Comparison of ENCODE assay signal across 8 cellular contexts in genomic region chr17:77451271-77451893, GRCh38.
A peak's percentile ranks its signal among the peaks of the same experiment; 100 is the strongest.
DNase-seq lines count a peak whose midpoint lies in the region; ATAC-seq and TF ChIP-seq lines count a peak whose summit lies in the region.

No MANE protein-coding gene starts in this region.

- peak overlapping the region; percentile 98 to 100 (median 99) for H3K27ac Mint-ChIP-seq in CD4-positive, CD25-positive, alpha-beta regulatory T cell
- H3K27ac Mint-ChIP-seq in activated naive CD4-positive, alpha-beta T cell treated with anti-CD3 and anti-CD28 coated beads, Interleukin-2, amount 10 ng/mL, durations not matched to agents 7 days and 5 days = peak overlapping the region; percentile 94

- POLR2A ChIA-PET in HEK293 (lab: Yijun Ruan, JAX) = interaction anchor here (0.6 to 1.8 kb wide), 7 partner anchors 8 to 507 kb away, joined by 3 to 6 read pairs (median 4); partner anchors contain the start of gene TNRC6C
- POLR2A ChIA-PET in PC-3 (lab: Charles Lee; ENCODE audit: unreplicated experiment) = no interaction called here

- TF ChIP-seq CTCF in HEK293 (tag by site-specific recombination; IDR thresholded peaks at IDR 0.05) = no peak
- no peak for TF ChIP-seq CTCF in PC-3 (conservative IDR thresholded peaks at IDR 0.05; ENCODE audit: low read depth, low read length)

- BruUV-seq in PC-3 (replicated peaks; lab: Mats Ljungman, UMichigan) = no TSS peak

- no peaks in the 10 kb centered on the region for H3K36me3 ChIP-seq in CD4-positive, CD25-positive, alpha-beta regulatory T cell (ENCODE audit: control insufficient read depth, insufficient read depth, low read length)
- H3K36me3 ChIP-seq in HEK293 (ENCODE audit: control insufficient read depth in 2 of 2, insufficient read depth in 1 of 2, low read length in 2 of 2) (no peaks in the 10 kb centered on the region), PC-3 (ENCODE audit: low read depth, low read length) (peaks cover 9% of the 10 kb centered on the region; the same call in 1 of the 2 replicates)

- H3F3A ChIP-seq in PC-3 (ENCODE audit: low read length, unreplicated experiment) = no peaks in the 10 kb centered on the region

- H3K27me3 Mint-ChIP-seq in CD4-positive, CD25-positive, alpha-beta regulatory T cell = no peaks in the 10 kb centered on the region
- H3K27me3 Mint-ChIP-seq in activated naive CD4-positive, alpha-beta T cell treated with anti-CD3 and anti-CD28 coated beads, Interleukin-2, amount 10 ng/mL, durations not matched to agents 7 days and 5 days = no peaks in the 10 kb centered on the region

- intact Hi-C loops in PC-3 (cut with micrococcal nuclease) = no loop called here
- intact Hi-C loops in head of caudate nucleus (cut with DNase I) = no loop called here

- H3K9me2 ChIP-seq in PC-3 (replicated peaks; ENCODE audit: low read length) = no peaks in the 10 kb centered on the region

- ATAC-seq in CD4-positive, CD25-positive, alpha-beta regulatory T cell (ENCODE audit: low read depth in 2 of 2) = peak; percentile 61 to 62
- ATAC-seq in PC-3 (peak; percentile 10; the same call in 1 of the 2 replicates), GM18868 (IDR thresholded peaks at IDR 0.05; ENCODE audit: unreplicated experiment) (no peak), HG03139 (IDR thresholded peaks at IDR 0.05; ENCODE audit: unreplicated experiment) (no peak)

- peaks cover 83% of the 10 kb centered on the region for H3K4me1 ChIP-seq in CD4-positive, CD25-positive, alpha-beta regulatory T cell (ENCODE audit: control insufficient read depth, insufficient read depth, low read length, poor library complexity, severe bottlenecking)
- H3K4me1 ChIP-seq in HEK293 (ENCODE audit: control insufficient read depth, insufficient read depth, low read length) (peaks cover 10% of the 10 kb centered on the region), PC-3 (ENCODE audit: insufficient read depth, low read length) (peaks cover 19% of the 10 kb centered on the region)

- no peak overlapping the region for H3K9ac ChIP-seq in PC-3 (ENCODE audit: low read length)

- H3K4me1 Mint-ChIP-seq in CD4-positive, CD25-positive, alpha-beta regulatory T cell = peaks cover 0 to 56% (median 37%) of the 10 kb centered on the region in 4 donors
- H3K4me1 Mint-ChIP-seq in activated naive CD4-positive, alpha-beta T cell treated with anti-CD3 and anti-CD28 coated beads, Interleukin-2, amount 10 ng/mL, durations not matched to agents 7 days and 5 days = peaks cover 62% of the 10 kb centered on the region

- H3K4me2 ChIP-seq in PC-3 (ENCODE audit: low read length) = no peak overlapping the region

- H3K9me3 ChIP-seq in CD4-positive, CD25-positive, alpha-beta regulatory T cell (ENCODE audit: control insufficient read depth in 2 of 2, low read length in 2 of 2) = no peaks in the 10 kb centered on the region
- H3K9me3 ChIP-seq in HEK293 (ENCODE audit: control insufficient read depth, insufficient read depth, low read depth, low read length) (no peaks in the 10 kb centered on the region), PC-3 (ENCODE audit: low read length) (no peaks in the 10 kb centered on the region)

- no peak overlapping the region for H2AFZ ChIP-seq in PC-3 (ENCODE audit: low read length)

- peaks cover 35% of the 10 kb centered on the region; the same call in 1 of the 2 replicates for H4K20me1 ChIP-seq in PC-3 (ENCODE audit: low read length)

- CTCF ChIA-PET in HEK293 (lab: Yijun Ruan, JAX) (interaction anchor here (0.6 to 2.2 kb wide), 10 partner anchors 21 to 364 kb away, joined by 3 to 16 read pairs (median 3); no protein-coding TSS in a partner anchor), PC-3 (lab: Charles Lee) (no interaction called here)
- CTCF ChIA-PET in activated naive CD4-positive, alpha-beta T cell treated with anti-CD3 and anti-CD28 coated beads, Interleukin-2, amount 10 ng/mL, durations not matched to agents 7 days and 5 days (lab: Charles Lee) = interaction anchor here (0.9 to 3.9 kb wide), 9 partner anchors 9 to 120 kb away, joined by 3 to 21 read pairs (median 4); no protein-coding TSS in a partner anchor

- H3K27ac ChIP-seq in CD4-positive, CD25-positive, alpha-beta regulatory T cell (ENCODE audit: insufficient read depth, low read length, poor library complexity, severe bottlenecking) = peak overlapping the region; percentile 91
- H3K27ac ChIP-seq in HEK293 (ENCODE audit: extremely low read depth, low read depth, low read length) = peak overlapping the region; percentile 63; the same call in 1 of the 2 replicates
- no peak overlapping the region for H3K27ac ChIP-seq in PC-3 (ENCODE audit: low read length)

- peak; percentile 73 to 81 (median 73) for DNase-seq in CD4-positive, CD25-positive, alpha-beta regulatory T cell
- DNase-seq in PC-3 = no peak
- DNase-seq in activated naive CD4-positive, alpha-beta T cell treated with anti-CD3 and anti-CD28 coated beads, Interleukin-2, amount 10 ng/mL, durations not matched to agents 7 days and 5 days = peak; percentile 90
- DNase-seq in head of caudate nucleus = peak; percentile 79 to 96 (median 90)
- peak; percentile 31 to 95 (median 83) for DNase-seq in nucleus accumbens (lab: John Stamatoyannopoulos, UW)

- H3K36me3 Mint-ChIP-seq in CD4-positive, CD25-positive, alpha-beta regulatory T cell = peaks cover 14% of the 10 kb centered on the region
- peaks cover 76% of the 10 kb centered on the region for H3K36me3 Mint-ChIP-seq in activated naive CD4-positive, alpha-beta T cell treated with anti-CD3 and anti-CD28 coated beads, Interleukin-2, amount 10 ng/mL, durations not matched to agents 7 days and 5 days

- peaks cover 92% of the 10 kb centered on the region for H3K79me2 ChIP-seq in PC-3 (ENCODE audit: low read length)

- H3K27me3 ChIP-seq in CD4-positive, CD25-positive, alpha-beta regulatory T cell (ENCODE audit: control insufficient read depth, insufficient read depth, low read length) = no peaks in the 10 kb centered on the region
- no peaks in the 10 kb centered on the region for H3K27me3 ChIP-seq in PC-3 (ENCODE audit: low read length)

- H3K4me3 Mint-ChIP-seq in CD4-positive, CD25-positive, alpha-beta regulatory T cell = peak overlapping the region; percentile 91 to 100 (median 96)
- H3K4me3 Mint-ChIP-seq in activated naive CD4-positive, alpha-beta T cell treated with anti-CD3 and anti-CD28 coated beads, Interleukin-2, amount 10 ng/mL, durations not matched to agents 7 days and 5 days = peak overlapping the region; percentile 100

- peak overlapping the region; percentile 97 for H3K4me3 ChIP-seq in CD4-positive, CD25-positive, alpha-beta regulatory T cell (ENCODE audit: low read depth, low read length)
- H3K4me3 ChIP-seq in HEK293 (ENCODE audit: low read depth, low read length) = peak overlapping the region; percentile 39
- no peak overlapping the region for H3K4me3 ChIP-seq in PC-3 (ENCODE audit: low read length)

- H3K9me3 Mint-ChIP-seq in CD4-positive, CD25-positive, alpha-beta regulatory T cell = no peaks in the 10 kb centered on the region
- H3K9me3 Mint-ChIP-seq in activated naive CD4-positive, alpha-beta T cell treated with anti-CD3 and anti-CD28 coated beads, Interleukin-2, amount 10 ng/mL, durations not matched to agents 7 days and 5 days = no peaks in the 10 kb centered on the region

TF ChIP-seq in HEK293, 187 proteins besides CTCF, POLR2A, EP300 and RAD21 (continues in another document):
- TF ChIP-seq ZNF600 (tag by site-specific recombination; IDR thresholded peaks at IDR 0.05) = peak; percentile 58
- TF ChIP-seq, protein P1, sequence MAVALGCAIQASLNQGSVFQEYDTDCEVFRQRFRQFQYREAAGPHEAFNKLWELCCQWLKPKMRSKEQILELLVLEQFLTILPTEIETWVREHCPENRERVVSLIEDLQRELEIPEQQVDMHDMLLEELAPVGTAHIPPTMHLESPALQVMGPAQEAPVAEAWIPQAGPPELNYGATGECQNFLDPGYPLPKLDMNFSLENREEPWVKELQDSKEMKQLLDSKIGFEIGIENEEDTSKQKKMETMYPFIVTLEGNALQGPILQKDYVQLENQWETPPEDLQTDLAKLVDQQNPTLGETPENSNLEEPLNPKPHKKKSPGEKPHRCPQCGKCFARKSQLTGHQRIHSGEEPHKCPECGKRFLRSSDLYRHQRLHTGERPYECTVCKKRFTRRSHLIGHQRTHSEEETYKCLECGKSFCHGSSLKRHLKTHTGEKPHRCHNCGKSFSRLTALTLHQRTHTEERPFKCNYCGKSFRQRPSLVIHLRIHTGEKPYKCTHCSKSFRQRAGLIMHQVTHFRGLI (tag by site-specific recombination; IDR thresholded peaks at IDR 0.05) = no peak
- TF ChIP-seq ZXDB (tag by site-specific recombination; IDR thresholded peaks at IDR 0.05) = peak; percentile 95
- peak; percentile 35; the same call in 1 of the 2 replicates for TF ChIP-seq PATZ1 (tag by site-specific recombination; IDR thresholded peaks at IDR 0.05)
- peak; percentile 52; the same call in 1 of the 2 replicates for TF ChIP-seq EGR2 (tag by site-specific recombination; IDR thresholded peaks at IDR 0.05; ENCODE audit: low read depth)
- no peak for TF ChIP-seq ZNF37A (tag by site-specific recombination; IDR thresholded peaks at IDR 0.05)
- TF ChIP-seq ZNF76 (tag by site-specific recombination; IDR thresholded peaks at IDR 0.05; ENCODE audit: borderline replicate concordance, low read depth) = 0 out of 2 replicates have a peak, but pooled peaks have one; percentile 54
- TF ChIP-seq ZNF501 (tag by site-specific recombination; IDR thresholded peaks at IDR 0.05) = no peak

Comparison
In these comparisons a context has a peak if more than half of its experiments do, and no peak if none do; other contexts are left out.
1. ATAC-seq: peak in CD4-positive, CD25-positive, alpha-beta regulatory T cell (2 of 2) and PC-3 (single experiment); none in GM18868 (single experiment) and HG03139 (single experiment).